ENCODE assay signal across 9 cellular contexts in the genomic region with DNA sequence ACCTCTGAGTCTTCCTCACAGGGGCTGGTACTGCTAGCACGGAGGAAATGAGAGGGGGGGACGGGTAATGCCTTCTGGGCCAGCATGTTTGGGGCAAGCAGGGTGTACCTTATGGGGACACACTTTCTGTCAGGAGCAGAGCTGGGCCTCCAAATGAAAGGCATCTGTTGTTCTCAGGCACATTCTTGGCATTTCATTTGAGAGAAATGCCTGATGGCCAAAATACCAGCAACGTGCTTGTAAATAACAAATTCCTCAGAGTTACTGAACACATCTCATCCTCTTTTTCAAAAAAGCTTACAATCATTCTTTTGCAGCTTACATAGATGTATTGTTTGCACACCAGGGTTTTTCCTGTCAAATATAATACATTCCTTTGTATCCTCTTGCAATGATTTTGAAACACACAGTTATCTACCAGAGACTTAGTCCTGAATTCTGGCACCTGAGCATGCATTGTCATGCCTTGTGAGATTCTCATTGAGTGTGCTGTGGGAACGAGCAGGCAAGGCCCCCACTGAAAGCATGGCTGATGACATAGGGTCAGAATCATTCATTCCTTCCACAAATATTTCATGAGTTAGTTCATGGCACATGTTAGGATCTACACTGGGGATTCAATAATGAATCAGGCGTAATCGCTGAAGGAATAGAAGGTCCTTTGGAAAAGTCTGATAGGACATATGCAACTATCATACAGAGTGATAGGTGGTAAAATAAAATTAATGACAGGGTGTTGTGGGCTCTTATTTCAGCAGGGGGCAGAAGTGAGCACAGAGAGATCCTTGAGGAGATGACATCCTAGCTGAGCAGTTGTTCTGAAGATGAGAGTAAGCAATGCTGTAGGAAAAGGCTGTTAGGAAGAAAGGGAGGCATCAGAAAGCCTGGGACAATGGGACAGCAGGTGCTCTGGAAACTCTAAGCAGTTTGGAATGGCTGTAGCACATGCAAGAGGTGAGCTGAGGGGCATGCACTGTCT.
DNase-seq lines count a peak whose midpoint lies in the region; ATAC-seq and TF ChIP-seq lines count a peak whose summit lies in the region.
"Had no signal": no experiment of that assay in that cellular context is flagged by ENCODE, and none has a peak within 500 bp of the region (broad histone marks: within the 10 kb centered on the region; RNA-seq: fewer than 3 reads in every experiment).

No MANE protein-coding gene starts in this region.

- no peaks in the 10 kb centered on the region for H3K36me3 ChIP-seq in DOHH2 (ENCODE audit: control insufficient read depth, low read length)

- intact Hi-C loops in activated T-helper 2 cell treated with anti-CD3 and anti-CD28 coated beads, Interferon-gamma antibody, Interleukin-2, Interleukin-4, amounts not matched to agents 10 μg/mL and 5 μg/mL and 100 μg/mL, durations not matched to agents 14 hours and 24 hours and 36 hours (cut with micrococcal nuclease), result loop anchor here (10.0 kb wide), 1 partner anchor 710 kb away; no protein-coding TSS in a partner anchor

- no peak overlapping the region for H3K4me2 ChIP-seq in DOHH2 (ENCODE audit: low read length)

- peak overlapping the region; percentile 91 for H3K27ac Mint-ChIP-seq in mesothelial cell of epicardium
- H3K27ac Mint-ChIP-seq in activated T-helper 2 cell treated with anti-CD3 and anti-CD28 coated beads, Interferon-gamma antibody, Interleukin-2, Interleukin-4, amounts not matched to agents 10 μg/mL and 5 μg/mL and 100 μg/mL, durations not matched to agents 14 hours and 24 hours and 36 hours, result no peak overlapping the region

- peaks cover 3% of the 10 kb centered on the region; the same call in 1 of the 2 replicates for H3K27me3 ChIP-seq in DOHH2 (ENCODE audit: control insufficient read depth, low read length)

- H3K9me3 ChIP-seq in DOHH2 (ENCODE audit: control insufficient read depth, insufficient read depth, low read length), result no peaks in the 10 kb centered on the region

- no peaks in the 10 kb centered on the region for H3K9me2 ChIP-seq in DOHH2 (replicated peaks; ENCODE audit: control insufficient read depth, low read length)

- H3K9me3 Mint-ChIP-seq in mesothelial cell of epicardium, result no peaks in the 10 kb centered on the region
- H3K9me3 Mint-ChIP-seq in activated T-helper 2 cell treated with anti-CD3 and anti-CD28 coated beads, Interferon-gamma antibody, Interleukin-2, Interleukin-4, amounts not matched to agents 10 μg/mL and 5 μg/mL and 100 μg/mL, durations not matched to agents 14 hours and 24 hours and 36 hours, result no peaks in the 10 kb centered on the region

- DNase-seq in Jurkat, Clone E6-1 (ENCODE audit: low read depth, low spot score), result peak; percentile 5
- DNase-seq in cardiac fibroblast (ENCODE audit: low read depth in 2 of 2) (peak; percentile 52 to 77), mesothelial cell of epicardium (ENCODE audit: low spot score in 2 of 2, unreplicated experiment in 2 of 2) (no peak), ecto neural progenitor cell (ENCODE audit: low spot score) (no peak), GM19238 (ENCODE audit: insufficient read length, low spot score) (no peak)
- no peak for DNase-seq in activated T-helper 2 cell treated with anti-CD3 and anti-CD28 coated beads, Interferon-gamma antibody, Interleukin-2, Interleukin-4, amounts not matched to agents 10 μg/mL and 5 μg/mL and 100 μg/mL, durations not matched to agents 14 hours and 24 hours and 36 hours (ENCODE audit: low spot score)

- H3K36me3 Mint-ChIP-seq in mesothelial cell of epicardium, result peaks cover 2% of the 10 kb centered on the region
- H3K36me3 Mint-ChIP-seq in activated T-helper 2 cell treated with anti-CD3 and anti-CD28 coated beads, Interferon-gamma antibody, Interleukin-2, Interleukin-4, amounts not matched to agents 10 μg/mL and 5 μg/mL and 100 μg/mL, durations not matched to agents 14 hours and 24 hours and 36 hours (ENCODE audit: low read depth), result no peaks in the 10 kb centered on the region

- H3K4me1 ChIP-seq in DOHH2 (ENCODE audit: control insufficient read depth, low read length), result no peaks in the 10 kb centered on the region

- H4K20me1 ChIP-seq in DOHH2 (ENCODE audit: control insufficient read depth, insufficient read depth, low read depth, low read length), result no peaks in the 10 kb centered on the region

- no peak overlapping the region for H3K4me3 Mint-ChIP-seq in mesothelial cell of epicardium
- no peak overlapping the region for H3K4me3 Mint-ChIP-seq in activated T-helper 2 cell treated with anti-CD3 and anti-CD28 coated beads, Interferon-gamma antibody, Interleukin-2, Interleukin-4, amounts not matched to agents 10 μg/mL and 5 μg/mL and 100 μg/mL, durations not matched to agents 14 hours and 24 hours and 36 hours (ENCODE audit: low read depth)

- no peaks in the 10 kb centered on the region for H3F3A ChIP-seq in DOHH2 (ENCODE audit: control insufficient read depth, insufficient read depth)

- H3K4me1 Mint-ChIP-seq in mesothelial cell of epicardium, result peaks cover 26% of the 10 kb centered on the region
- no peaks in the 10 kb centered on the region for H3K4me1 Mint-ChIP-seq in activated T-helper 2 cell treated with anti-CD3 and anti-CD28 coated beads, Interferon-gamma antibody, Interleukin-2, Interleukin-4, amounts not matched to agents 10 μg/mL and 5 μg/mL and 100 μg/mL, durations not matched to agents 14 hours and 24 hours and 36 hours (ENCODE audit: low read depth)

- H3K27ac ChIP-seq in DOHH2 (ENCODE audit: low read depth, low read length), result no peak overlapping the region
- H3K27ac ChIP-seq: HL-60 had no signal

- no peaks in the 10 kb centered on the region for H3K79me2 ChIP-seq in DOHH2 (ENCODE audit: control insufficient read depth, low read length)

- no peaks in the 10 kb centered on the region for H3K27me3 Mint-ChIP-seq in mesothelial cell of epicardium (ENCODE audit: low read depth)
- no peaks in the 10 kb centered on the region for H3K27me3 Mint-ChIP-seq in activated T-helper 2 cell treated with anti-CD3 and anti-CD28 coated beads, Interferon-gamma antibody, Interleukin-2, Interleukin-4, amounts not matched to agents 10 μg/mL and 5 μg/mL and 100 μg/mL, durations not matched to agents 14 hours and 24 hours and 36 hours (ENCODE audit: low read depth)

- ATAC-seq in HG02588 (IDR thresholded peaks at IDR 0.05; ENCODE audit: unreplicated experiment), result no peak

- TF ChIP-seq CTCF in DOHH2 (IDR thresholded peaks at IDR 0.05; ENCODE audit: low read depth, low read length, poor library complexity, severe bottlenecking) (peak; percentile 59), cardiac fibroblast (IDR thresholded peaks at IDR 0.05; ENCODE audit: low read depth, low read length) (peak; percentile 60), mesothelial cell of epicardium (IDR thresholded peaks at IDR 0.05; ENCODE audit: unreplicated experiment) (no peak)

- H3K4me3 ChIP-seq in DOHH2 (ENCODE audit: low read length) (no peak overlapping the region), cardiac fibroblast (replicated peaks in 1 of 2; ENCODE audit: low read depth in 2 of 2, low read length in 2 of 2) (no peak overlapping the region)
- no peak overlapping the region for H3K4me3 ChIP-seq in Jurkat, Clone E6-1 (ENCODE audit: low read length)

Comparison
In these comparisons a context has a peak if more than half of its experiments do, and no peak if none do; other contexts are left out.
1. DNase-seq: peak in Jurkat, Clone E6-1 (single experiment) and cardiac fibroblast (2 of 2); none in mesothelial cell of epicardium (0 of 2), ecto neural progenitor cell (single experiment), activated T-helper 2 cell treated with anti-CD3 and anti-CD28 coated beads, Interferon-gamma antibody, Interleukin-2, Interleukin-4, amounts not matched to agents 10 μg/mL and 5 μg/mL and 100 μg/mL, durations not matched to agents 14 hours and 24 hours and 36 hours (single experiment) and GM19238 (single experiment).